Comparison of ENCODE assay signal across 1 cellular context in the genomic region with DNA sequence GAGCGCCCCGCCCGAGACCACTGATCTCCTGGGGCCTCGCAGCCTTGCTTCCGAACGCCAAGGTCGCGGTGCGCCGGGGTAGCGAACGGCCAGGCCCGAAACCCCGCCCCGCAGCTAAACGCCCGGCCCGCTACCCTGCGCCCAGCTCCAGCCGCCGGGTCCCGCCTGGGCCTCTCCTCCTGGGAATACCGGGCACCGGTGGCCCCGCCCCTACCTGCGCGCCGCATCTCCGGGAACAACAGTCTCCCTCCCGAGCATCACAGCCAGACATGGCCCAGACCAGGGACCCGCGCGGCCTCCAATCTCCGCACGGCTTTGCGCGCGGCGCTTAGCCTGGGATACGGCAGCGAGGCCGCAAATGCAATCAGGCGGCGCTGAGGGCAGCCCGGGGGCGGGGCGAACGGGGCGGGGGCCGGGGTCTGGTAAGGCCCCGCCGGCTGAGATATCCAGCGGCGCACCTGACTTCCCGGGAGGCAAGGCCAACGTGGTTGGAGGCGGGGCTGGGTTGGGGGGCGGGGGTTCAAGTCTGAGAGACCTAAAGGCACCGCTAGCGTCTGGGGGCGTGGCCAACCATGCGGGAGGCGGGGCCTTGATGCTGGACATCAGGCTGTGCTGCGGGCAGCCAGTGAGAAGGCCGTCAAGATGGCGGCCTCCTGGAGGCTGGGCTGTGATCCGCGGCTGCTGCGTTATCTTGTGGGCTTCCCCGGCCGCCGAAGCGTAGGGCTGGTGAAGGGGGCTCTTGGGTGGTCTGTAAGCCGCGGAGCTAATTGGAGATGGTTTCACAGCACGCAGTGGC.
TF ChIP-seq lines count a peak whose summit lies in the region.

A gene with protein sequence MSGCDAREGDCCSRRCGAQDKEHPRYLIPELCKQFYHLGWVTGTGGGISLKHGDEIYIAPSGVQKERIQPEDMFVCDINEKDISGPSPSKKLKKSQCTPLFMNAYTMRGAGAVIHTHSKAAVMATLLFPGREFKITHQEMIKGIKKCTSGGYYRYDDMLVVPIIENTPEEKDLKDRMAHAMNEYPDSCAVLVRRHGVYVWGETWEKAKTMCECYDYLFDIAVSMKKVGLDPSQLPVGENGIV (minus strand): TSS at position 366 of the 796 bp plus-strand sequence. CDS start 95 bp downstream, at position 271.
PDHX (plus strand) TSS at position 605 of the 796 bp plus-strand sequence; CDS start at position 643, 38 bp downstream.

TF ChIP-seq in GM23338, 12 proteins besides CTCF, POLR2A, EP300 and RAD21 (continued from another document):
- no peak for TF ChIP-seq ZNF114 (CRISPR knock-in tag; IDR thresholded peaks at IDR 0.05)
TF ChIP-seq in GM23338: peak in this region for 2.
